20 cellular contexts compared by ENCODE assay signal in the genomic region with DNA sequence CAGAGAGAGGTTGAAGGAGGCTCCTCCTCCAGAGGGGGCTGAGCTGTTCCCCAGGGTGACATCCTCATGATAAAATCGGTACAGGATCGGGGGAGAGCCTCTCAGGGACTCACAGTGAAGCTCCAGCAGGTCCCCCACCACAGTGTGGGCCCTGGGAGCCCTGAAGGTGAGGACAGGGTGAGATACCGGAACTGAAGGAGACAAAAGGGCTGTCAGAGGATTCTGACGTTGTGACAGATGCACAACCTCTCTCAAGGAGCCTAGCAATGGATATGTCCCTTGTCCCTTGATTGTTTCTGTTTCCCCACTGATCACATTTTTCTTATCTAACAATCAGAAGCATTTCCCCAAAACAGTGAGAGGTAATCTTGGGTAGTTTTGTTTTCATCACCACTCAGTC. TPM values are rescaled to one million over a fixed set of nuclear protein-coding genes. Genes with fewer than 3 reads are reported as not detected.
"Had no signal": no experiment of that assay in that cellular context is flagged by ENCODE, and none has a peak within 500 bp of the region (broad histone marks: within the 10 kb centered on the region; RNA-seq: fewer than 3 reads in every experiment).

No MANE protein-coding gene starts in this region.

- H3K36me3 ChIP-seq: adrenal gland, colonic mucosa, esophagus squamous epithelium, gastrocnemius medialis, left ventricle myocardium inferior, right lobe of liver, upper lobe of left lung had no signal

- DNase-seq: adrenal gland; central memory CD4-positive, alpha-beta T cell; colonic mucosa; endodermal cell; esophagus squamous epithelium; gastrocnemius medialis; hippocampal formation; left ventricle myocardium inferior; occipital lobe; right lobe of liver; stimulated activated CD4-positive, alpha-beta T cell treated with anti-CD3 and anti-CD28 coated beads, Interleukin-2, amount 100 ng/mL, for 24 hours; stimulated activated naive CD4-positive, alpha-beta T cell; upper lobe of left lung had no signal

- H3K9me3 ChIP-seq: adrenal gland, colonic mucosa, esophagus squamous epithelium, gastrocnemius medialis, left ventricle myocardium inferior, right lobe of liver, upper lobe of left lung had no signal

- H3K36me3 Mint-ChIP-seq: activated naive CD4-positive, alpha-beta T cell treated with anti-CD3 and anti-CD28 coated beads, Interleukin-2, amount 50 U/mL, for 72 hours had no signal

- H3K4me1 ChIP-seq: adrenal gland, colonic mucosa, esophagus squamous epithelium, gastrocnemius medialis, left ventricle myocardium inferior, right lobe of liver, upper lobe of left lung had no signal

- H3K27ac Mint-ChIP-seq: activated naive CD4-positive, alpha-beta T cell treated with anti-CD3 and anti-CD28 coated beads, Interleukin-2, amount 50 U/mL, for 72 hours; activated T-helper 17 cell treated with anti-CD3 and anti-CD28 coated beads, Interleukin-2, amount 50 U/mL, for 72 hours; endodermal cell; T-helper 1 cell treated with Interleukin-12 subunit alpha and Interleukin-12 subunit beta and Interleukin-4 antibody, amounts not matched to agents 30 μg/mL and 1 μg/mL, for 36 hours had no signal

- ATAC-seq: activated naive CD4-positive, alpha-beta T cell treated with anti-CD3 and anti-CD28 coated beads, Interleukin-2, amount 50 U/mL, for 72 hours; activated T-helper 17 cell treated with anti-CD3 and anti-CD28 coated beads, Interleukin-2, amount 50 U/mL, for 72 hours; gastrocnemius medialis; right lobe of liver had no signal

- H3K4me1 Mint-ChIP-seq: activated T-helper 17 cell treated with anti-CD3 and anti-CD28 coated beads, Interleukin-2, amount 50 U/mL, for 72 hours; neural crest cell had no signal

- H3K4me3 ChIP-seq: adrenal gland, colonic mucosa, esophagus squamous epithelium, gastrocnemius medialis, left ventricle myocardium inferior, right lobe of liver, skin epidermis, upper lobe of left lung had no signal

- H3K9me3 Mint-ChIP-seq: activated naive CD4-positive, alpha-beta T cell treated with anti-CD3 and anti-CD28 coated beads, Interleukin-2, amount 50 U/mL, for 72 hours; activated T-helper 17 cell treated with anti-CD3 and anti-CD28 coated beads, Interleukin-2, amount 50 U/mL, for 72 hours; endodermal cell; neural crest cell; T-helper 1 cell treated with Interleukin-12 subunit alpha and Interleukin-12 subunit beta and Interleukin-4 antibody, amounts not matched to agents 30 μg/mL and 1 μg/mL, for 36 hours had no signal

- H3K27ac ChIP-seq: adrenal gland, colonic mucosa, esophagus squamous epithelium, gastrocnemius medialis, left ventricle myocardium inferior, right lobe of liver, upper lobe of left lung had no signal

- H3K4me3 Mint-ChIP-seq: activated T-helper 17 cell treated with anti-CD3 and anti-CD28 coated beads, Interleukin-2, amount 50 U/mL, for 72 hours; endodermal cell; neural crest cell; T-helper 1 cell treated with Interleukin-12 subunit alpha and Interleukin-12 subunit beta and Interleukin-4 antibody, amounts not matched to agents 30 μg/mL and 1 μg/mL, for 36 hours had no signal

- H3K27me3 ChIP-seq: adrenal gland, colonic mucosa, esophagus squamous epithelium, gastrocnemius medialis, right lobe of liver, upper lobe of left lung had no signal

RNA-seq across cellular contexts. Expression of gene FCRL3, which starts 5.2 kb away (rescaled TPM):
- total RNA-seq: astrocyte, endodermal cell, gastrocnemius medialis, myocyte, neural crest cell, occipital lobe had no signal
